9 cellular contexts compared by ENCODE assay signal in genomic region chr1:210093461-210093860, GRCh38.
"Had no signal": no experiment of that assay in that cellular context is flagged by ENCODE, and none has a peak within 500 bp of the region (broad histone marks: within the 10 kb centered on the region; RNA-seq: fewer than 3 reads in every experiment).

No MANE protein-coding gene starts in this region.

- H3K36me3 ChIP-seq: HAP-1 had no signal

- H3K4me3 ChIP-seq: GM23248, HAP-1 had no signal

- H3K4me1 ChIP-seq: HAP-1 had no signal

- ATAC-seq: HCT116, HepG2 had no signal

- H2AFZ ChIP-seq: GM23248 had no signal

- FAIRE-seq: HepG2 had no signal

- H3K27ac ChIP-seq: GM23248, HL-60 had no signal

- DNase-seq: GM23248, GOT3, H7, HFFc6, KBM-7 had no signal

- H3K9me3 ChIP-seq: HAP-1 had no signal
